1 cellular context compared by ENCODE assay signal in the genomic region with DNA sequence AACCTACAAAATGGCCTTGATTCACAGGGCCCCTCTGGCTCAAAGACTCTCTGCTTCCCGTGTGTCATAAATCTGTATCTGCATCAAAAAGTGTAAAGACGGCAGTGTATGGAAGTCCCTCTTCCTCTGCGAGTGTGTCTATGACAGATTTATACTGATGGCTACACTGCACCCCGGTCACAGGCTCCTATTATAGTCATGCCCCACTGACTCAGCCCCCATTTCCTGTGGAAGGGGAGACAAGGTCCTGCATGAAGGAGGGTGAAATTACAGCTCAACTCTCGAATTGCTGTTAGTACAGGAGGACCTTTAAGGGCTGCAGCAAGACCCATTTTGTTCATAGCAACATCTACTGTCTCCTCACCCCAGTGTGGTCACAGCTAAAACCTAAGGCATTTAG.
TF ChIP-seq lines count a peak whose summit lies in the region.

No MANE protein-coding gene starts in this region.

TF ChIP-seq in H1, 55 proteins besides CTCF, POLR2A, EP300 and RAD21 (continued from another document):
- TF ChIP-seq CHD7 (IDR thresholded peaks at IDR 0.05; ENCODE audit: insufficient replicate concordance, low read length) (no peak), CBX8 (IDR thresholded peaks at IDR 0.05; ENCODE audit: borderline replicate concordance, low read depth, low read length) (no peak), RFX5 (IDR thresholded peaks at IDR 0.05; ENCODE audit: borderline replicate concordance, low read depth, low read length) (no peak), SUZ12 (IDR thresholded peaks at IDR 0.05; ENCODE audit: low read length) (no peak), RBBP5 (IDR thresholded peaks at IDR 0.05; ENCODE audit: borderline replicate concordance, low read depth, low read length) (no peak), HDAC6 (IDR thresholded peaks at IDR 0.05; ENCODE audit: low read depth, low read length) (no peak), POU5F1 (IDR thresholded peaks at IDR 0.05; ENCODE audit: low read depth, low read length) (no peak), SIN3A (conservative IDR thresholded peaks at IDR 0.05 in 1 of 2, IDR thresholded peaks at IDR 0.05 in 1 of 2; ENCODE audit: low read depth in 1 of 2, low read length in 2 of 2) (no peak), CREB1 (IDR thresholded peaks at IDR 0.05) (no peak), JUN (IDR thresholded peaks at IDR 0.05; ENCODE audit: low read depth, low read length) (no peak), ZNF274 (IDR thresholded peaks at IDR 0.05; ENCODE audit: borderline replicate concordance, extremely low read depth, low read length) (no peak), KDM5A (IDR thresholded peaks at IDR 0.05; ENCODE audit: low read length) (no peak)
